In genomic region chr2:55592130-55592529, GRCh38 we compare ENCODE assay signal across 19 cellular contexts.
"Had no signal": no experiment of that assay in that cellular context is flagged by ENCODE, and none has a peak within 500 bp of the region (broad histone marks: within the 10 kb centered on the region; RNA-seq: fewer than 3 reads in every experiment).

No MANE protein-coding gene starts in this region.

- H3K27me3 ChIP-seq: breast epithelium, colonic mucosa, esophagus muscularis mucosa, gastrocnemius medialis, right lobe of liver, uterus had no signal

- ATAC-seq: gastrocnemius medialis; left ventricle myocardium superior; right lobe of liver; stimulated activated memory B cell treated with anti-CD40 and anti-IgM and Interleukin-4, amounts not matched to agents 10 μg/mL and 1 μg/mL and 100 μg/mL, for 72 hours had no signal

- H3K27ac ChIP-seq: breast epithelium, colonic mucosa, esophagus muscularis mucosa, gastrocnemius medialis, right lobe of liver, uterus had no signal

- H3K4me3 ChIP-seq: breast epithelium, colonic mucosa, esophagus muscularis mucosa, gastrocnemius medialis, right lobe of liver, uterus had no signal

- H3K36me3 ChIP-seq: breast epithelium, colonic mucosa, uterus had no signal

- H3K4me1 ChIP-seq: breast epithelium, colonic mucosa, gastrocnemius medialis, right lobe of liver had no signal

- H3K9me3 Mint-ChIP-seq: activated CD4-positive, alpha-beta memory T cell treated with anti-CD3 and anti-CD28 coated beads, Interleukin-2, amount 10 ng/mL, durations not matched to agents 7 days and 5 days; activated CD4-positive, alpha-beta T cell treated with anti-CD3 and anti-CD28 coated beads, Interleukin-2, amount 10 ng/mL, durations not matched to agents 24 days and 14 days; activated naive CD4-positive, alpha-beta T cell treated with anti-CD3 and anti-CD28 coated beads, Interleukin-2, amount 50 U/mL, for 24 hours; activated T-helper 1 cell treated with anti-CD3 and anti-CD28 coated beads, Interleukin-12 subunit alpha, Interleukin-12 subunit beta, Interleukin-2, Interleukin-4 antibody, amounts not matched to agents 30 ng/mL and 10 ng/mL and 1 ng/mL, durations not matched to agents 14 hours and 24 hours and 36 hours; stimulated activated memory B cell treated with anti-CD40 and anti-IgM and Interleukin-4, amounts not matched to agents 10 μg/mL and 1 μg/mL and 100 μg/mL, for 72 hours had no signal

- DNase-seq: activated CD4-positive, alpha-beta memory T cell treated with anti-CD3 and anti-CD28 coated beads, Interleukin-2, amount 10 ng/mL, durations not matched to agents 7 days and 5 days; activated CD4-positive, alpha-beta T cell treated with anti-CD3 and anti-CD28 coated beads, Interleukin-2, amount 10 ng/mL, durations not matched to agents 24 days and 14 days; activated gamma-delta T cell treated with Interleukin-2 at 50 U/mL for 16 hours; aorta; colonic mucosa; gastrocnemius medialis; head of caudate nucleus; left ventricle myocardium superior; nucleus accumbens; right lobe of liver; small intestine; stimulated activated CD4-positive, alpha-beta T cell treated with anti-CD3 and anti-CD28 coated beads, Interleukin-15, amount 100 ng/mL, for 24 hours; trophoblast cell; uterus had no signal

- H3K27me3 Mint-ChIP-seq: activated CD4-positive, alpha-beta memory T cell treated with anti-CD3 and anti-CD28 coated beads, Interleukin-2, amount 10 ng/mL, durations not matched to agents 7 days and 5 days; activated CD4-positive, alpha-beta T cell treated with anti-CD3 and anti-CD28 coated beads, Interleukin-2, amount 10 ng/mL, durations not matched to agents 24 days and 14 days; activated naive CD4-positive, alpha-beta T cell treated with anti-CD3 and anti-CD28 coated beads, Interleukin-2, amount 50 U/mL, for 24 hours; stimulated activated memory B cell treated with anti-CD40 and anti-IgM and Interleukin-4, amounts not matched to agents 10 μg/mL and 1 μg/mL and 100 μg/mL, for 72 hours had no signal

- H3K27ac Mint-ChIP-seq: activated CD4-positive, alpha-beta memory T cell treated with anti-CD3 and anti-CD28 coated beads, Interleukin-2, amount 10 ng/mL, durations not matched to agents 7 days and 5 days; activated CD4-positive, alpha-beta T cell treated with anti-CD3 and anti-CD28 coated beads, Interleukin-2, amount 10 ng/mL, durations not matched to agents 24 days and 14 days; activated naive CD4-positive, alpha-beta T cell treated with anti-CD3 and anti-CD28 coated beads, Interleukin-2, amount 50 U/mL, for 24 hours; activated T-helper 1 cell treated with anti-CD3 and anti-CD28 coated beads, Interleukin-12 subunit alpha, Interleukin-12 subunit beta, Interleukin-2, Interleukin-4 antibody, amounts not matched to agents 30 ng/mL and 10 ng/mL and 1 ng/mL, durations not matched to agents 14 hours and 24 hours and 36 hours; stimulated activated memory B cell treated with anti-CD40 and anti-IgM and Interleukin-4, amounts not matched to agents 10 μg/mL and 1 μg/mL and 100 μg/mL, for 72 hours had no signal

- H3K4me3 Mint-ChIP-seq: activated CD4-positive, alpha-beta memory T cell treated with anti-CD3 and anti-CD28 coated beads, Interleukin-2, amount 10 ng/mL, durations not matched to agents 7 days and 5 days; activated CD4-positive, alpha-beta T cell treated with anti-CD3 and anti-CD28 coated beads, Interleukin-2, amount 10 ng/mL, durations not matched to agents 24 days and 14 days; activated naive CD4-positive, alpha-beta T cell treated with anti-CD3 and anti-CD28 coated beads, Interleukin-2, amount 50 U/mL, for 24 hours; activated T-helper 1 cell treated with anti-CD3 and anti-CD28 coated beads, Interleukin-12 subunit alpha, Interleukin-12 subunit beta, Interleukin-2, Interleukin-4 antibody, amounts not matched to agents 30 ng/mL and 10 ng/mL and 1 ng/mL, durations not matched to agents 14 hours and 24 hours and 36 hours; stimulated activated memory B cell treated with anti-CD40 and anti-IgM and Interleukin-4, amounts not matched to agents 10 μg/mL and 1 μg/mL and 100 μg/mL, for 72 hours had no signal

- H3K9me3 ChIP-seq: breast epithelium, colonic mucosa, esophagus muscularis mucosa, gastrocnemius medialis, right lobe of liver, uterus had no signal
